ENCODE assay signal across 15 cellular contexts in the genomic region with DNA sequence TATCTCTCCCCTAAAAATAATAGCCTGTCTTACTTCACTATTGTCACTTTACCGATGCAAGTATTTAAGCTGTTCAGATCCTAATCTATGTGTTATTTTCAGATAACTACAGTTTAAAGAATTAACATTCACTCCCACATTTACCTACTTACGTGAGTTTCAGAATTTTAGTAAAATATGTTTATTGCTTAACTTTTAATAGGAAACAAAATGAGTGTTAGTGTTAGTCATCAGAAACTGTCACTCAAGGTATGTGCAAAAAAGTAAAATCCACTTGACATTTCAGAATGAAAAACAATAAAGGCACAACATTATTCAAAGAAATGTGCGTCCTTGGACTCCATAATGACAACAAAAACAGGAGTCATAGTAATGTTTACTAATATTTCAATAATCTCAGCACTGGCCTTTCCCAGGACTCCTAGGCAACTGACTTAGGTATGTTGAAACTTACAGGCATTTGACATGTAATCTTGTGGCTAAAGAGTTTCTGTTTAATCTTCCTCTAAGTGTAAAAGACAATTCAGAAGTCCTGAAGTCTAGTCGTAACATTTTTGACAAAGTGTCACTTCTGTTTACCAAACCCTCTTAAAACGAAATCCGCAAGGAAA. TPM values are rescaled to one million over a fixed set of nuclear protein-coding genes. Genes with fewer than 3 reads are reported as not detected.
DNase-seq lines count a peak whose midpoint lies in the region; ATAC-seq, FAIRE-seq and TF ChIP-seq lines count a peak whose summit lies in the region.
"Had no signal": no experiment of that assay in that cellular context is flagged by ENCODE, and none has a peak within 500 bp of the region (broad histone marks: within the 10 kb centered on the region; RNA-seq: fewer than 3 reads in every experiment).

No MANE protein-coding gene starts in this region.

- H4K20me1 ChIP-seq in KMS-11 (ENCODE audit: insufficient read depth) (no peaks in the 10 kb centered on the region), GM12878 (ENCODE audit: control insufficient read depth, insufficient read depth) (no peaks in the 10 kb centered on the region), neural cell (ENCODE audit: insufficient read depth) (no peaks in the 10 kb centered on the region)

- H3K4me3 Mint-ChIP-seq in T-helper 2 cell treated with Interferon-gamma antibody and Interleukin-4, amounts not matched to agents 5 μg/mL and 100 μg/mL, for 36 hours = peak overlapping the region; percentile 10
- H3K4me3 Mint-ChIP-seq: neural crest cell had no signal

- peaks cover 46% of the 10 kb centered on the region for H3K36me3 Mint-ChIP-seq in T-helper 2 cell treated with Interferon-gamma antibody and Interleukin-4, amounts not matched to agents 5 μg/mL and 100 μg/mL, for 36 hours (ENCODE audit: low read depth)

- H3K9me3 ChIP-seq in GM12878 (replicated peaks; ENCODE audit: control insufficient read depth, insufficient read depth, low read length) (no peaks in the 10 kb centered on the region), neural cell (ENCODE audit: low read length) (no peaks in the 10 kb centered on the region)
- no peaks in the 10 kb centered on the region for H3K9me3 ChIP-seq in effector memory CD4-positive, alpha-beta T cell (ENCODE audit: control insufficient read depth, low read length)
- H3K9me3 ChIP-seq: A549, testis had no signal

- no peak for TF ChIP-seq EP300 in GM12878 (IDR thresholded peaks at IDR 0.05; ENCODE audit: borderline replicate concordance in 1 of 2, control insufficient read depth in 1 of 2, low read depth in 2 of 2, low read length in 2 of 2)
- TF ChIP-seq EP300 in neural cell (conservative IDR thresholded peaks at IDR 0.05; ENCODE audit: poor library complexity, severe bottlenecking) = no peak

- no peak for FAIRE-seq in GM12878 (lab: Jason Lieb, UNC)
- FAIRE-seq: A549 had no signal

- BruUV-seq in GM12878 (replicated peaks; lab: Mats Ljungman, UMichigan) = no TSS peak

- H3K4me1 Mint-ChIP-seq in T-helper 2 cell treated with Interferon-gamma antibody and Interleukin-4, amounts not matched to agents 5 μg/mL and 100 μg/mL, for 36 hours (ENCODE audit: low read depth) = peaks cover 48% of the 10 kb centered on the region

- H3K4me3 ChIP-seq in KMS-11 (IDR thresholded peaks at IDR 0.05; ENCODE audit: insufficient read depth, low read depth, low read length) = no peak overlapping the region
- no peak overlapping the region for H3K4me3 ChIP-seq in GM12878
- peak overlapping the region; percentile 82 for H3K4me3 ChIP-seq in neural cell (ENCODE audit: low read length)
- no peak overlapping the region for H3K4me3 ChIP-seq in effector memory CD4-positive, alpha-beta T cell (ENCODE audit: insufficient read depth, low read depth, low read length, poor library complexity, severe bottlenecking)
- H3K4me3 ChIP-seq: A549, skin epidermis, testis had no signal

- H3K36me3 ChIP-seq in KMS-11 (ENCODE audit: insufficient read depth) (no peaks in the 10 kb centered on the region; the same call in 1 of the 2 replicates), GM12878 (ENCODE audit: control insufficient read depth in 2 of 2, insufficient read depth in 2 of 2, low read length in 1 of 2) (peaks cover 0 to 1% of the 10 kb centered on the region in 2 experiments; a peak in 2 of 4 replicates), neural cell (ENCODE audit: insufficient read depth, low read length) (no peaks in the 10 kb centered on the region)
- peaks cover 14% of the 10 kb centered on the region for H3K36me3 ChIP-seq in effector memory CD4-positive, alpha-beta T cell (ENCODE audit: control insufficient read depth, insufficient read depth, low read length)

- H3K27ac ChIP-seq in KMS-11 (no peak overlapping the region), GM12878 (ENCODE audit: control insufficient read depth, insufficient read depth) (no peak overlapping the region), neural cell (ENCODE audit: low read length) (no peak overlapping the region)
- H3K27ac ChIP-seq in effector memory CD4-positive, alpha-beta T cell (ENCODE audit: insufficient read depth, low read length, poor library complexity, severe bottlenecking) = no peak overlapping the region
- H3K27ac ChIP-seq: A549, testis had no signal

- H3K4me2 ChIP-seq in KMS-11 = peak overlapping the region; percentile 29; the same call in 1 of the 2 replicates
- no peak overlapping the region for H3K4me2 ChIP-seq in GM12878 (ENCODE audit: control insufficient read depth, insufficient read depth)
- H3K4me2 ChIP-seq in neural cell (ENCODE audit: low read length) = peak overlapping the region; percentile 56

- H2AFZ ChIP-seq in KMS-11 (ENCODE audit: low read depth) = no peak overlapping the region
- no peak overlapping the region for H2AFZ ChIP-seq in GM12878 (ENCODE audit: control insufficient read depth, low read depth, low read length)
- no peak overlapping the region for H2AFZ ChIP-seq in neural cell (ENCODE audit: low read depth, low read length)

- CTCF ChIA-PET in GM12878 (lab: Yijun Ruan, JAX) = interaction anchor here (0.8 to 3.4 kb wide), 11 partner anchors 11 to 437 kb away, joined by 3 to 28 read pairs (median 6); no protein-coding TSS in a partner anchor

- TF ChIP-seq POLR2A in GM12878 (IDR thresholded peaks at IDR 0.05; ENCODE audit: low read depth, low read length) = no peak

- H3K4me1 ChIP-seq in KMS-11 (ENCODE audit: low read depth, poor library complexity, severe bottlenecking) (peaks cover 27% of the 10 kb centered on the region), GM12878 (ENCODE audit: control insufficient read depth, insufficient read depth, low read length) (peaks cover 4% of the 10 kb centered on the region; the same call in 1 of the 2 replicates)
- peaks cover 10% of the 10 kb centered on the region for H3K4me1 ChIP-seq in effector memory CD4-positive, alpha-beta T cell (ENCODE audit: control insufficient read depth, insufficient read depth, low read length, poor library complexity, severe bottlenecking)

- H3K9me2 ChIP-seq in neural cell (ENCODE audit: insufficient read depth, low read length) = no peaks in the 10 kb centered on the region

- H3K9ac ChIP-seq in KMS-11 (no peak overlapping the region), GM12878 (ENCODE audit: control insufficient read depth, insufficient read depth, low read length) (no peak overlapping the region), neural cell (ENCODE audit: low read length) (no peak overlapping the region)

- in situ Hi-C loops in GM12878 (cut with MboI) = no loop called here

- intact Hi-C loops in GM12878 (cut with micrococcal nuclease; ENCODE audit: unreplicated experiment) = no loop called here

- no peaks in the 10 kb centered on the region for H3K9me3 Mint-ChIP-seq in T-helper 2 cell treated with Interferon-gamma antibody and Interleukin-4, amounts not matched to agents 5 μg/mL and 100 μg/mL, for 36 hours
- H3K9me3 Mint-ChIP-seq: neural crest cell had no signal

- no peak for DNase-seq in T-helper 2 cell treated with Interferon-gamma antibody and Interleukin-4, amounts not matched to agents 5 μg/mL and 100 μg/mL, for 36 hours (ENCODE audit: low spot score)
- DNase-seq in T-helper 2 cell (no peak), GM12878 (ENCODE audit: low read depth, low spot score) (no peak), NCI-H1048 (lab: John Stamatoyannopoulos, UW) (no peak), SIG-M5 (lab: John Stamatoyannopoulos, UW) (no peak)
- no peak for DNase-seq in effector memory CD4-positive, alpha-beta T cell
- DNase-seq: activated CD4-positive, alpha-beta T cell treated with anti-CD3 and anti-CD28 coated beads for 1 hour; NCI-H2171 treated with DMSO at 0.1 percent for 48 hours; NK-92 treated with Interleukin-12 subunit alpha and Interleukin-12 subunit beta, amount 100 ng/mL, for 24 hours; testis had no signal

- RAD21 ChIA-PET in GM12878 (lab: Charles Lee; ENCODE audit: unreplicated experiment) = interaction anchor here (0.9 to 3.7 kb wide), 15 partner anchors 9 to 423 kb away, joined by 3 to 36 read pairs (median 6); no protein-coding TSS in a partner anchor

- ATAC-seq in GM12878 = no peak
- ATAC-seq: A549 had no signal

- POLR2A ChIA-PET in GM12878 (lab: Charles Lee) = interaction anchor here (0.6 to 1.0 kb wide), 4 partner anchors 12 to 143 kb away, joined by 3 to 4 read pairs (median 3); no protein-coding TSS in a partner anchor

- H3K27me3 ChIP-seq in KMS-11 (ENCODE audit: insufficient read depth, low read depth) (no peaks in the 10 kb centered on the region), GM12878 (replicated peaks in 1 of 2; ENCODE audit: control insufficient read depth in 2 of 2, insufficient read depth in 2 of 2, low read length in 1 of 2) (no peaks in the 10 kb centered on the region), neural cell (ENCODE audit: insufficient read depth, low read depth, low read length) (no peaks in the 10 kb centered on the region)
- H3K27me3 ChIP-seq in effector memory CD4-positive, alpha-beta T cell (replicated peaks; ENCODE audit: control insufficient read depth, insufficient read depth, low read length, poor library complexity, severe bottlenecking) = no peaks in the 10 kb centered on the region
- H3K27me3 ChIP-seq: testis had no signal

- H3K27me3 Mint-ChIP-seq in T-helper 2 cell treated with Interferon-gamma antibody and Interleukin-4, amounts not matched to agents 5 μg/mL and 100 μg/mL, for 36 hours (ENCODE audit: low read depth) = no peaks in the 10 kb centered on the region

- peaks cover 11% of the 10 kb centered on the region for H3F3A ChIP-seq in neural cell (ENCODE audit: insufficient read depth, low read length, poor library complexity, severe bottlenecking)

- no peak overlapping the region for H3K27ac Mint-ChIP-seq in T-helper 2 cell treated with Interferon-gamma antibody and Interleukin-4, amounts not matched to agents 5 μg/mL and 100 μg/mL, for 36 hours

- peaks cover 44% of the 10 kb centered on the region for H3K79me2 ChIP-seq in KMS-11 (ENCODE audit: insufficient read depth, low read depth)
- H3K79me2 ChIP-seq in GM12878 (ENCODE audit: control insufficient read depth, insufficient read depth, low read length) = peaks cover 19% of the 10 kb centered on the region
- peaks cover 39% of the 10 kb centered on the region for H3K79me2 ChIP-seq in neural cell (replicated peaks; ENCODE audit: insufficient read depth, low read length)

- WGBS in GM12878 (ENCODE audit: insufficient coverage, insufficient replicate concordance, low lambda C conversion rate, missing lambda C conversion rate) = 83% methylated on average over 6 of the region's 6 CpGs

- no peak for TF ChIP-seq CTCF in KMS-11 (conservative IDR thresholded peaks at IDR 0.05; ENCODE audit: low read depth, low read length)
- TF ChIP-seq CTCF in GM12878 (IDR thresholded peaks at IDR 0.05 in 2 of 3, conservative IDR thresholded peaks at IDR 0.05 in 1 of 3; ENCODE audit: control insufficient read depth in 2 of 3, extremely low read depth in 1 of 3, insufficient read depth in 1 of 3, low read depth in 3 of 3, low read length in 3 of 3) = no peak
- no peak for TF ChIP-seq CTCF in neural cell (IDR thresholded peaks at IDR 0.05; ENCODE audit: poor library complexity, severe bottlenecking)

- TF ChIP-seq RAD21 in GM12878 (IDR thresholded peaks at IDR 0.05; ENCODE audit: insufficient read depth, low read depth, low read length) (no peak), neural cell (conservative IDR thresholded peaks at IDR 0.05) (no peak)

- SMC1A ChIA-PET in GM12878 (lab: Charles Lee; ENCODE audit: uncharacterized antibody, unreplicated experiment) = interaction anchor here (0.8 to 3.6 kb wide), 19 partner anchors 12 to 424 kb away, joined by 3 to 37 read pairs (median 4); no protein-coding TSS in a partner anchor

RNA-seq across cellular contexts. Expression of a gene that starts 4.5 kb away (rescaled TPM):
- total RNA-seq in GM12878 (2013; cell fraction: nucleolus; rRNA removed) = 540 and 542 TPM in 2 replicates
- total RNA-seq in GM12878 (2014; rRNA removed) (36.5 and 38.5 TPM in 2 replicates), GM12878 (2014; rRNA removed; fragmentation: Illumina TruSeq; extraction: Trizol) (22.8 and 23.3 TPM in 2 replicates), GM12878 (2021) (46.3 and 51.2 TPM in 2 replicates)
- 16.7 TPM for polyA plus RNA-seq in GM12878 (2011; ENCODE audit: low read depth)
- polyA plus RNA-seq in GM12878 (2011; rRNA removed) (50.7 and 55.4 TPM in 2 replicates), GM12878 (2014; fragmentation: Illumina TruSeq; extraction: Trizol) (15.6 and 20.6 TPM in 2 replicates), GM12878 (2014; fragmentation: Nextera tagmentation; extraction: Ambion mirVana) (10 to 100 TPM; 12.2 to 13.7 TPM), GM12878 (2014; rRNA removed) (18.2 and 20.4 TPM in 2 replicates), GM12878 (2016; fragmentation: Nextera tagmentation; extraction: Ambion mirVana) (10 to 100 TPM; 17.9 to 23.7 TPM), neural cell (23.6 and 28.2 TPM in 2 replicates)
- 40.5 and 61.2 TPM in 2 replicates for polyA plus RNA-seq in GM12878 (2011; cell fraction: cytosol; rRNA removed)
- polyA plus RNA-seq in GM12878 (2011; cell fraction: nucleus; rRNA removed) = 98.3 and 141 TPM in 2 replicates
- polyA plus RNA-seq in GM12878 (2012) = 14.8 and 21.3 TPM in 2 replicates
- polyA minus RNA-seq in GM12878 (2011; rRNA and poly(A)+ RNA removed) = 125 and 130 TPM in 2 replicates
- 52.1 and 57.6 TPM in 2 replicates for polyA minus RNA-seq in GM12878 (2011; cell fraction: cytosol; rRNA and poly(A)+ RNA removed)
- 137 and 248 TPM in 2 replicates for polyA minus RNA-seq in GM12878 (2011; cell fraction: nucleus; rRNA and poly(A)+ RNA removed)
- polyA minus RNA-seq in neural cell = 103 and 128 TPM in 2 replicates
